ENCODE assay signal across 1 cellular context in the genomic region with DNA sequence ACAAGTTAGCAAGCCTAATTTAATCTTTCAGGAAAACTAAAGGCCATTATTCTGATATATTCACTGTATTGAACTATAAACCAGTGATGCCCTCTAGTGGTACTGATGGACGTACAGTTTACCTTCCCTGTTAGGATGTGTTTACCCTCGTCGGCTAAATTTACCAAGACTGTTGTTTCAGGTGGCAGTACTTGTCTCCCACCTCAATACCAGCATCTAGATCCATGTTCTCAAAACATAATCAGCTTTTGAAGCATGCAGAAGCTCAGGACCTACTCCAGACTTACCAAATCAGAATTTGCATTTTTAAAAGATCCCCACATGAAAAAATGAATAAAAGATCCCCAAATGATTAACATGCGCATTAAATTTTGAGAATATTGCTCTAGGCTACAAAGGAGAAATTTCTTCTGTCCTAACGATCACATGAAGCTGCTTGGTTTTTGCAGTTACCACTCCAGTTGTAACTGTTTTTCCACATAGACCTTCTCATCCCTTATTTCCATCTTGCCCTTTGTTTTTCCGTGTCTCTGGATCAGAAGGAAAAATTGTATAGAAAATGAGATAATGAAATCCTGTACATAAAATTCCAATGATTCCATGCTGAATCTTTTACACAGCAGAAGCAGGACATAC.
TF ChIP-seq lines count a peak whose summit lies in the region.

No MANE protein-coding gene starts in this region.

TF ChIP-seq in GM12878, 131 proteins besides CTCF, POLR2A, EP300 and RAD21:
- TF ChIP-seq CHD4 (IDR thresholded peaks at IDR 0.05), result no peak
